ENCODE assay signal across 13 cellular contexts in the genomic region with DNA sequence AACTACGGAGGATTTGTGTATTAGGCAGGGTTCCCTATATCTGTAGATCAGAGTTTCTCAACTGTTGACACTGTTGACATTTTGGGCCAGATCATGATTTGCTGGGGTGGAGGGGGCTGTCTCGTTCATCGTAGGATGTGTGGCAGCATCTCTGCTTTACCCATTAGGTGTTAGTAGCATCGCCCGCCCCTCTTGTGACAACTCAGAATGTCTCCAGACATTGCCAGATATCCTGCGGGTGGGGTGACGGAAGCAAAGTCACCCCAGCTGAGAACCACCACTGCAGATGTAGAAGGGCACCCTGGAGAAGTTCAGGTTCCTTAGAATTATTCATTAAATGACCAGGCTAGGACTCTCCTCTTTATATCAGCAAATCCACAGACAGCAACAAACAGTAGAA.
DNase-seq lines count a peak whose midpoint lies in the region; ATAC-seq and TF ChIP-seq lines count a peak whose summit lies in the region.
"Had no signal": no experiment of that assay in that cellular context is flagged by ENCODE, and none has a peak within 500 bp of the region (broad histone marks: within the 10 kb centered on the region; RNA-seq: fewer than 3 reads in every experiment).

No MANE protein-coding gene starts in this region.

- H3K4me3 ChIP-seq in CD8-positive, alpha-beta T cell (ENCODE audit: low read depth, low read length): no peak overlapping the region
- H3K4me3 ChIP-seq in ascending aorta: no peak overlapping the region
- no peak overlapping the region for H3K4me3 ChIP-seq in lower lobe of right lung
- H3K4me3 ChIP-seq in skeletal muscle satellite cell (ENCODE audit: low read length): no peak overlapping the region
- H3K4me3 ChIP-seq: BLaER1 had no signal

- no peaks in the 10 kb centered on the region for H3K27me3 ChIP-seq in CD8-positive, alpha-beta T cell (ENCODE audit: insufficient read depth, low read length)
- H3K27me3 ChIP-seq in ascending aorta: no peaks in the 10 kb centered on the region
- no peaks in the 10 kb centered on the region for H3K27me3 ChIP-seq in lower lobe of right lung (ENCODE audit: low read depth)
- H3K27me3 ChIP-seq in skeletal muscle satellite cell (ENCODE audit: control insufficient read depth, insufficient read depth, low read length): no peaks in the 10 kb centered on the region
- H3K27me3 ChIP-seq: BLaER1 had no signal

- no peaks in the 10 kb centered on the region for H3K4me1 Mint-ChIP-seq in CD8-positive, alpha-beta T cell (ENCODE audit: low read depth)
- H3K4me1 Mint-ChIP-seq in activated T-helper 2 cell treated with anti-CD3 and anti-CD28 coated beads, Interferon-gamma antibody, Interleukin-2, Interleukin-4, amounts not matched to agents 10 μg/mL and 5 μg/mL and 100 μg/mL, durations not matched to agents 14 hours and 24 hours and 36 hours (ENCODE audit: low read depth): peaks cover 2% of the 10 kb centered on the region

- no peak overlapping the region for H3K4me3 Mint-ChIP-seq in CD8-positive, alpha-beta T cell
- no peak overlapping the region for H3K4me3 Mint-ChIP-seq in activated T-helper 2 cell treated with anti-CD3 and anti-CD28 coated beads, Interferon-gamma antibody, Interleukin-2, Interleukin-4, amounts not matched to agents 10 μg/mL and 5 μg/mL and 100 μg/mL, durations not matched to agents 14 hours and 24 hours and 36 hours (ENCODE audit: low read depth)
- H3K4me3 Mint-ChIP-seq: neural crest cell had no signal

- no peaks in the 10 kb centered on the region for H3K4me1 ChIP-seq in CD8-positive, alpha-beta T cell (ENCODE audit: insufficient read depth, low read length)
- H3K4me1 ChIP-seq in ascending aorta (no peaks in the 10 kb centered on the region), lower lobe of right lung (peaks cover 23% of the 10 kb centered on the region), skeletal muscle satellite cell (ENCODE audit: control insufficient read depth, insufficient read depth, low read length) (peaks cover 40% of the 10 kb centered on the region)
- H3K4me1 ChIP-seq: BLaER1 had no signal

- TF ChIP-seq CTCF in CD8-positive, alpha-beta T cell (IDR thresholded peaks at IDR 0.05): no peak
- TF ChIP-seq CTCF in ascending aorta (IDR thresholded peaks at IDR 0.05) (no peak), lower lobe of right lung (IDR thresholded peaks at IDR 0.05) (no peak)

- H3K9me3 Mint-ChIP-seq in CD8-positive, alpha-beta T cell: no peaks in the 10 kb centered on the region
- H3K9me3 Mint-ChIP-seq in activated T-helper 2 cell treated with anti-CD3 and anti-CD28 coated beads, Interferon-gamma antibody, Interleukin-2, Interleukin-4, amounts not matched to agents 10 μg/mL and 5 μg/mL and 100 μg/mL, durations not matched to agents 14 hours and 24 hours and 36 hours: no peaks in the 10 kb centered on the region
- H3K9me3 Mint-ChIP-seq: neural crest cell had no signal

- H3K27ac Mint-ChIP-seq in CD8-positive, alpha-beta T cell: peak overlapping the region; percentile 41
- H3K27ac Mint-ChIP-seq in activated T-helper 2 cell treated with anti-CD3 and anti-CD28 coated beads, Interferon-gamma antibody, Interleukin-2, Interleukin-4, amounts not matched to agents 10 μg/mL and 5 μg/mL and 100 μg/mL, durations not matched to agents 14 hours and 24 hours and 36 hours: no peak overlapping the region

- H3K27ac ChIP-seq in CD8-positive, alpha-beta T cell (ENCODE audit: low read depth, low read length): no peak overlapping the region
- peak overlapping the region; percentile 34 to 46 for H3K27ac ChIP-seq in ascending aorta
- peak overlapping the region; percentile 54 for H3K27ac ChIP-seq in lower lobe of right lung
- H3K27ac ChIP-seq: BLaER1 had no signal

- no peaks in the 10 kb centered on the region for H3K9me3 ChIP-seq in CD8-positive, alpha-beta T cell (ENCODE audit: low read length)
- no peaks in the 10 kb centered on the region for H3K9me3 ChIP-seq in ascending aorta
- no peaks in the 10 kb centered on the region for H3K9me3 ChIP-seq in lower lobe of right lung
- H3K9me3 ChIP-seq in skeletal muscle satellite cell (replicated peaks; ENCODE audit: low read length): no peaks in the 10 kb centered on the region
- H3K9me3 ChIP-seq: BLaER1 had no signal

- POLR2A ChIA-PET in CD8-positive, alpha-beta T cell (lab: Charles Lee): no interaction called here

- DNase-seq in CD8-positive, alpha-beta T cell: no peak
- DNase-seq in ascending aorta (ENCODE audit: low spot score in 2 of 2): no peak
- DNase-seq in lower lobe of right lung: no peak
- DNase-seq in NCI-H2107 (lab: John Stamatoyannopoulos, UW): no peak
- DNase-seq in activated T-helper 2 cell treated with anti-CD3 and anti-CD28 coated beads, Interferon-gamma antibody, Interleukin-2, Interleukin-4, amounts not matched to agents 10 μg/mL and 5 μg/mL and 100 μg/mL, durations not matched to agents 14 hours and 24 hours and 36 hours (ENCODE audit: low spot score): no peak
- DNase-seq in stimulated activated CD4-positive, alpha-beta T cell treated with anti-CD3 and anti-CD28 coated beads, Interleukin-12 subunit alpha, Interleukin-12 subunit beta, amount 100 ng/mL, for 4 hours: no peak
- no peak for DNase-seq in T-helper 1 cell
- DNase-seq: cortex of kidney, NCI-H1436, Right ventricle myocardium superior had no signal

- H3K4me2 ChIP-seq in skeletal muscle satellite cell (ENCODE audit: low read length): peak overlapping the region; percentile 38
- H3K4me2 ChIP-seq: BLaER1 had no signal

- intact Hi-C loops in CD8-positive, alpha-beta T cell (cut with DNase I, micrococcal nuclease): no loop called here
- intact Hi-C loops in ascending aorta (cut with DNase I) (no loop called here), lower lobe of right lung (cut with DNase I) (no loop called here)
- intact Hi-C loops in activated T-helper 2 cell treated with anti-CD3 and anti-CD28 coated beads, Interferon-gamma antibody, Interleukin-2, Interleukin-4, amounts not matched to agents 10 μg/mL and 5 μg/mL and 100 μg/mL, durations not matched to agents 14 hours and 24 hours and 36 hours (cut with micrococcal nuclease): no loop called here

- peaks cover 31% of the 10 kb centered on the region for H3K36me3 ChIP-seq in CD8-positive, alpha-beta T cell (ENCODE audit: insufficient read depth, low read length)
- H3K36me3 ChIP-seq in ascending aorta (peaks cover 0 to 4% of the 10 kb centered on the region in 2 donors), lower lobe of right lung (peaks cover 87% of the 10 kb centered on the region), skeletal muscle satellite cell (ENCODE audit: insufficient read depth, low read length) (peaks cover 65% of the 10 kb centered on the region)

- H3K27me3 Mint-ChIP-seq in CD8-positive, alpha-beta T cell (ENCODE audit: low read depth): no peaks in the 10 kb centered on the region
- no peaks in the 10 kb centered on the region for H3K27me3 Mint-ChIP-seq in activated T-helper 2 cell treated with anti-CD3 and anti-CD28 coated beads, Interferon-gamma antibody, Interleukin-2, Interleukin-4, amounts not matched to agents 10 μg/mL and 5 μg/mL and 100 μg/mL, durations not matched to agents 14 hours and 24 hours and 36 hours (ENCODE audit: low read depth)

- ATAC-seq in CD8-positive, alpha-beta T cell: no peak
- no peak for ATAC-seq in lower lobe of right lung

- CTCF ChIA-PET in CD8-positive, alpha-beta T cell (lab: Charles Lee): interaction anchor here (1.2 kb wide), 1 partner anchor 49 kb away, joined by 3 read pairs; no protein-coding TSS in a partner anchor

- H3K36me3 Mint-ChIP-seq in CD8-positive, alpha-beta T cell: peaks cover 80% of the 10 kb centered on the region
- H3K36me3 Mint-ChIP-seq in activated T-helper 2 cell treated with anti-CD3 and anti-CD28 coated beads, Interferon-gamma antibody, Interleukin-2, Interleukin-4, amounts not matched to agents 10 μg/mL and 5 μg/mL and 100 μg/mL, durations not matched to agents 14 hours and 24 hours and 36 hours (ENCODE audit: low read depth): peaks cover 70% of the 10 kb centered on the region

- H3K9ac ChIP-seq in skeletal muscle satellite cell (ENCODE audit: low read depth, low read length): peak overlapping the region; percentile 67
- H3K9ac ChIP-seq: BLaER1 had no signal
